ENCODE assay signal across 1 cellular context in the genomic region with DNA sequence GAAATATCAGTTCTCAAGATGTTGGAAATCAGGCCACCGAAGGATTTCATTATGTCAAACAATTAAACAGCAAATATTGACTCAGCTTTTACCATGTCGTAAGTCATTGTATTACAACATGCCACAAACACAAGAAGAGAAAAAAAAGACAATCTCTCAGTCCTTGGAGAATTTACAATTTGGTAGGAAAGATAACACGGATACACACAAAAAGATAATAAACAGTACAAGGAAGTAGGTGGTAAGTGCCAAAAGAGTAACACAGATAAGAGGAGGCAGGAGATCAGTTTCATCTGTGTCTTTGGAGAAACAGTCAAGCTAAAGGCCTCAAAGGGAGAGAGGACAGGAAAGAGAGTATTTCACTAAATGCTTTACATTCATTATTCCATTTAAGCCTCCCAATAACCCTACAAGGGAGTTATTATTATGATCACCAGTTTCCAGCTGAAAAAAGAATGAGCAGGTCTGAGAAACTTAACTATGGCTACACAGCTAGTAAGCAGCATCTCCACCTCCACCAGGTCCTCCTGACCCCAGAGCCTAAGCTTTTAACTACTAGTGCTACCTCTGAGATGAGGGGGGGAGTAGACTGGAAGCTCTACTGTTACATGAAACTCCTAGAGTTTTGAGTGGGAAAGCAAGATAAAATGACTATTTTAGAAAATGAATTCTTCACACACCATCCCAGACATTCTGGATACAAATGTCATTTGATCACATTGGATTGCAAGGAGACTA.
A peak's percentile ranks its signal among the peaks of the same experiment; 100 is the strongest.
TF ChIP-seq lines count a peak whose summit lies in the region.

No MANE protein-coding gene starts in this region.

TF ChIP-seq in K562, 482 proteins besides CTCF, POLR2A, EP300 and RAD21 (continued from another document and continues in another):
- TF ChIP-seq, protein P1, sequence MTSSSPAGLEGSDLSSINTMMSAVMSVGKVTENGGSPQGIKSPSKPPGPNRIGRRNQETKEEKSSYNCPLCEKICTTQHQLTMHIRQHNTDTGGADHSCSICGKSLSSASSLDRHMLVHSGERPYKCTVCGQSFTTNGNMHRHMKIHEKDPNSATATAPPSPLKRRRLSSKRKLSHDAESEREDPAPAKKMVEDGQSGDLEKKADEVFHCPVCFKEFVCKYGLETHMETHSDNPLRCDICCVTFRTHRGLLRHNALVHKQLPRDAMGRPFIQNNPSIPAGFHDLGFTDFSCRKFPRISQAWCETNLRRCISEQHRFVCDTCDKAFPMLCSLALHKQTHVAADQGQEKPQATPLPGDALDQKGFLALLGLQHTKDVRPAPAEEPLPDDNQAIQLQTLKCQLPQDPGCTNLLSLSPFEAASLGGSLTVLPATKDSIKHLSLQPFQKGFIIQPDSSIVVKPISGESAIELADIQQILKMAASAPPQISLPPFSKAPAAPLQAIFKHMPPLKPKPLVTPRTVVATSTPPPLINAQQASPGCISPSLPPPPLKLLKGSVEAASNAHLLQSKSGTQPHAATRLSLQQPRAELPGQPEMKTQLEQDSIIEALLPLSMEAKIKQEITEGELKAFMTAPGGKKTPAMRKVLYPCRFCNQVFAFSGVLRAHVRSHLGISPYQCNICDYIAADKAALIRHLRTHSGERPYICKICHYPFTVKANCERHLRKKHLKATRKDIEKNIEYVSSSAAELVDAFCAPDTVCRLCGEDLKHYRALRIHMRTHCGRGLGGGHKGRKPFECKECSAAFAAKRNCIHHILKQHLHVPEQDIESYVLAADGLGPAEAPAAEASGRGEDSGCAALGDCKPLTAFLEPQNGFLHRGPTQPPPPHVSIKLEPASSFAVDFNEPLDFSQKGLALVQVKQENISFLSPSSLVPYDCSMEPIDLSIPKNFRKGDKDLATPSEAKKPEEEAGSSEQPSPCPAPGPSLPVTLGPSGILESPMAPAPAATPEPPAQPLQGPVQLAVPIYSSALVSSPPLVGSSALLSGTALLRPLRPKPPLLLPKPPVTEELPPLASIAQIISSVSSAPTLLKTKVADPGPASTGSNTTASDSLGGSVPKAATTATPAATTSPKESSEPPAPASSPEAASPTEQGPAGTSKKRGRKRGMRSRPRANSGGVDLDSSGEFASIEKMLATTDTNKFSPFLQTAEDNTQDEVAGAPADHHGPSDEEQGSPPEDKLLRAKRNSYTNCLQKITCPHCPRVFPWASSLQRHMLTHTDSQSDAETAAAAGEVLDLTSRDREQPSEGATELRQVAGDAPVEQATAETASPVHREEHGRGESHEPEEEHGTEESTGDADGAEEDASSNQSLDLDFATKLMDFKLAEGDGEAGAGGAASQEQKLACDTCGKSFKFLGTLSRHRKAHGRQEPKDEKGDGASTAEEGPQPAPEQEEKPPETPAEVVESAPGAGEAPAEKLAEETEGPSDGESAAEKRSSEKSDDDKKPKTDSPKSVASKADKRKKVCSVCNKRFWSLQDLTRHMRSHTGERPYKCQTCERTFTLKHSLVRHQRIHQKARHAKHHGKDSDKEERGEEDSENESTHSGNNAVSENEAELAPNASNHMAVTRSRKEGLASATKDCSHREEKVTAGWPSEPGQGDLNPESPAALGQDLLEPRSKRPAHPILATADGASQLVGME (CRISPR knock-in tag; IDR thresholded peaks at IDR 0.05), result no peak
- TF ChIP-seq TCF3 (CRISPR knock-in tag; IDR thresholded peaks at IDR 0.05), result peak; percentile 88
- no peak for TF ChIP-seq SMAD1 (IDR thresholded peaks at IDR 0.05; ENCODE audit: low read depth, low read length, partially characterized antibody)
- TF ChIP-seq, protein P2, sequence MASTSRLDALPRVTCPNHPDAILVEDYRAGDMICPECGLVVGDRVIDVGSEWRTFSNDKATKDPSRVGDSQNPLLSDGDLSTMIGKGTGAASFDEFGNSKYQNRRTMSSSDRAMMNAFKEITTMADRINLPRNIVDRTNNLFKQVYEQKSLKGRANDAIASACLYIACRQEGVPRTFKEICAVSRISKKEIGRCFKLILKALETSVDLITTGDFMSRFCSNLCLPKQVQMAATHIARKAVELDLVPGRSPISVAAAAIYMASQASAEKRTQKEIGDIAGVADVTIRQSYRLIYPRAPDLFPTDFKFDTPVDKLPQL (IDR thresholded peaks at IDR 0.05; ENCODE audit: extremely low read depth, insufficient read length), result no peak
- TF ChIP-seq KAT7 (CRISPR knock-in tag; IDR thresholded peaks at IDR 0.05; ENCODE audit: borderline replicate concordance), result no peak
- TF ChIP-seq XRCC5 (IDR thresholded peaks at IDR 0.05; ENCODE audit: low read depth, low read length), result no peak
- TF ChIP-seq MLLT1 (IDR thresholded peaks at IDR 0.05), result peak; percentile 47 to 66; a peak in 1 of 4 replicates
- TF ChIP-seq MIER1 (IDR thresholded peaks at IDR 0.05; ENCODE audit: low read depth), result no peak
- TF ChIP-seq, protein P3, sequence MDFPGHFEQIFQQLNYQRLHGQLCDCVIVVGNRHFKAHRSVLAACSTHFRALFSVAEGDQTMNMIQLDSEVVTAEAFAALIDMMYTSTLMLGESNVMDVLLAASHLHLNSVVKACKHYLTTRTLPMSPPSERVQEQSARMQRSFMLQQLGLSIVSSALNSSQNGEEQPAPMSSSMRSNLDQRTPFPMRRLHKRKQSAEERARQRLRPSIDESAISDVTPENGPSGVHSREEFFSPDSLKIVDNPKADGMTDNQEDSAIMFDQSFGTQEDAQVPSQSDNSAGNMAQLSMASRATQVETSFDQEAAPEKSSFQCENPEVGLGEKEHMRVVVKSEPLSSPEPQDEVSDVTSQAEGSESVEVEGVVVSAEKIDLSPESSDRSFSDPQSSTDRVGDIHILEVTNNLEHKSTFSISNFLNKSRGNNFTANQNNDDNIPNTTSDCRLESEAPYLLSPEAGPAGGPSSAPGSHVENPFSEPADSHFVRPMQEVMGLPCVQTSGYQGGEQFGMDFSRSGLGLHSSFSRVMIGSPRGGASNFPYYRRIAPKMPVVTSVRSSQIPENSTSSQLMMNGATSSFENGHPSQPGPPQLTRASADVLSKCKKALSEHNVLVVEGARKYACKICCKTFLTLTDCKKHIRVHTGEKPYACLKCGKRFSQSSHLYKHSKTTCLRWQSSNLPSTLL (IDR thresholded peaks at IDR 0.05), result no peak
- no peak for TF ChIP-seq ZKSCAN1 (IDR thresholded peaks at IDR 0.05; ENCODE audit: low read depth, low read length)
- peak in 1 of 2 experiments; percentile 98; a peak in 2 of 4 replicates for TF ChIP-seq FOXA3 (CRISPR knock-in tag; conservative IDR thresholded peaks at IDR 0.05 in 1 of 2, IDR thresholded peaks at IDR 0.05 in 1 of 2)
- peak; percentile 83 for TF ChIP-seq ZNF707 (CRISPR knock-in tag; conservative IDR thresholded peaks at IDR 0.05)
- TF ChIP-seq ADNP (tag; IDR thresholded peaks at IDR 0.05), result no peak; the same call in 1 of the 2 replicates
- no peak for TF ChIP-seq CSDE1 (IDR thresholded peaks at IDR 0.05)
- 0 out of 2 replicates have a peak, but pooled peaks have one; percentile 37 for TF ChIP-seq JUN (IDR thresholded peaks at IDR 0.05; ENCODE audit: borderline replicate concordance, low read depth, low read length)
- TF ChIP-seq JUN (CRISPR knock-in tag; IDR thresholded peaks at IDR 0.05; ENCODE audit: borderline replicate concordance), result no peak
- no peak for TF ChIP-seq PRMT5 (CRISPR knock-in tag; IDR thresholded peaks at IDR 0.05)
- TF ChIP-seq ZNF197 (CRISPR knock-in tag; IDR thresholded peaks at IDR 0.05; ENCODE audit: low read depth), result no peak; the same call in 1 of the 2 replicates
- peak; percentile 72 for TF ChIP-seq ZNF316 (IDR thresholded peaks at IDR 0.05)
- TF ChIP-seq NFYB (IDR thresholded peaks at IDR 0.05; ENCODE audit: extremely low read depth, insufficient read length), result no peak
- no peak for TF ChIP-seq SAFB (IDR thresholded peaks at IDR 0.05; ENCODE audit: borderline replicate concordance, low read depth, low read length)
- no peak for TF ChIP-seq HMGN3 (IDR thresholded peaks at IDR 0.05; ENCODE audit: borderline replicate concordance, extremely low read depth, insufficient read length, low read depth, low read length)
- TF ChIP-seq ZNF699 (CRISPR knock-in tag; IDR thresholded peaks at IDR 0.05; ENCODE audit: insufficient replicate concordance), result no peak
- no peak for TF ChIP-seq TAF7 (tag; IDR thresholded peaks at IDR 0.05)
- no peak for TF ChIP-seq SP1 (CRISPR knock-in tag; IDR thresholded peaks at IDR 0.05)
- peak in 1 of 2 experiments; percentile 45; a peak in 1 of 4 replicates for TF ChIP-seq ZMIZ1 (IDR thresholded peaks at IDR 0.05; ENCODE audit: low read depth in 2 of 2, low read length in 2 of 2)
- peak; percentile 94 for TF ChIP-seq CBFA2T2 (conservative IDR thresholded peaks at IDR 0.05)
- TF ChIP-seq ZBTB17 (CRISPR knock-in tag; IDR thresholded peaks at IDR 0.05), result no peak
- TF ChIP-seq, protein P4, sequence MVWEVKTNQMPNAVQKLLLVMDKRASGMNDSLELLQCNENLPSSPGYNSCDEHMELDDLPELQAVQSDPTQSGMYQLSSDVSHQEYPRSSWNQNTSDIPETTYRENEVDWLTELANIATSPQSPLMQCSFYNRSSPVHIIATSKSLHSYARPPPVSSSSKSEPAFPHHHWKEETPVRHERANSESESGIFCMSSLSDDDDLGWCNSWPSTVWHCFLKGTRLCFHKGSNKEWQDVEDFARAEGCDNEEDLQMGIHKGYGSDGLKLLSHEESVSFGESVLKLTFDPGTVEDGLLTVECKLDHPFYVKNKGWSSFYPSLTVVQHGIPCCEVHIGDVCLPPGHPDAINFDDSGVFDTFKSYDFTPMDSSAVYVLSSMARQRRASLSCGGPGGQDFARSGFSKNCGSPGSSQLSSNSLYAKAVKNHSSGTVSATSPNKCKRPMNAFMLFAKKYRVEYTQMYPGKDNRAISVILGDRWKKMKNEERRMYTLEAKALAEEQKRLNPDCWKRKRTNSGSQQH (CRISPR knock-in tag; IDR thresholded peaks at IDR 0.05), result no peak
- TF ChIP-seq ZNF165 (CRISPR knock-in tag; IDR thresholded peaks at IDR 0.05; ENCODE audit: borderline replicate concordance), result no peak
- peak; percentile 8; the same call in 1 of the 2 replicates for TF ChIP-seq ZNF24 (IDR thresholded peaks at IDR 0.05)
- TF ChIP-seq ZNF395 (CRISPR knock-in tag; IDR thresholded peaks at IDR 0.05), result no peak
- no peak for TF ChIP-seq ZNF143 (CRISPR knock-in tag; IDR thresholded peaks at IDR 0.05)
- TF ChIP-seq ARID2 (IDR thresholded peaks at IDR 0.05), result no peak
- no peak for TF ChIP-seq ZFP91 (CRISPR knock-in tag; IDR thresholded peaks at IDR 0.05)
- no peak for TF ChIP-seq TCF15 (CRISPR knock-in tag; IDR thresholded peaks at IDR 0.05)
- no peak for TF ChIP-seq ZNF444 (CRISPR knock-in tag; IDR thresholded peaks at IDR 0.05)
- TF ChIP-seq NR1H2 (CRISPR knock-in tag; IDR thresholded peaks at IDR 0.05), result no peak
- TF ChIP-seq RHOXF2B (CRISPR knock-in tag; conservative IDR thresholded peaks at IDR 0.05), result no peak
